Comparison of ENCODE assay signal across 11 cellular contexts in genomic region chr20:35600176-35600995, GRCh38. TPM values are rescaled to one million over a fixed set of nuclear protein-coding genes. Genes with fewer than 3 reads are reported as not detected.
A peak's percentile ranks its signal among the peaks of the same experiment; 100 is the strongest.
DNase-seq lines count a peak whose midpoint lies in the region; ATAC-seq, FAIRE-seq and TF ChIP-seq lines count a peak whose summit lies in the region.
"Had no signal": no experiment of that assay in that cellular context is flagged by ENCODE, and none has a peak within 500 bp of the region (broad histone marks: within the 10 kb centered on the region; RNA-seq: fewer than 3 reads in every experiment).

No MANE protein-coding gene starts in this region.

- H3K27me3 Mint-ChIP-seq in GM23338 (ENCODE audit: insufficient read depth, low read depth, poor library complexity): peaks cover 50% of the 10 kb centered on the region

- H3K9me3 ChIP-seq in GM12878 (replicated peaks; ENCODE audit: control insufficient read depth, insufficient read depth, low read length) (no peaks in the 10 kb centered on the region), left lung (no peaks in the 10 kb centered on the region)
- H3K9me3 ChIP-seq: thyroid gland had no signal

- no peaks in the 10 kb centered on the region for H3K79me2 ChIP-seq in GM23338 (replicated peaks; ENCODE audit: insufficient read depth)
- H3K79me2 ChIP-seq in GM12878 (ENCODE audit: control insufficient read depth, insufficient read depth, low read length): no peaks in the 10 kb centered on the region

- BruUV-seq in GM12878 (replicated peaks; lab: Mats Ljungman, UMichigan): no TSS peak

- RAD21 ChIA-PET in GM12878 (lab: Charles Lee; ENCODE audit: unreplicated experiment): interaction anchor here (0.6 to 1.5 kb wide), 7 partner anchors 11 to 353 kb away, joined by 3 to 11 read pairs (median 4); partner anchors contain the start of gene SPAG4

- TF ChIP-seq RAD21 in GM12878 (IDR thresholded peaks at IDR 0.05; ENCODE audit: insufficient read depth, low read depth, low read length): no peak

- POLR2A ChIA-PET in GM12878 (lab: Charles Lee): interaction anchor here (0.6 kb wide), 1 partner anchor 1196 kb away, joined by 3 read pairs; no protein-coding TSS in a partner anchor

- H3K9me2 ChIP-seq in GM23338 (ENCODE audit: insufficient read depth): no peaks in the 10 kb centered on the region

- no peak overlapping the region for H3K9ac ChIP-seq in GM12878 (ENCODE audit: control insufficient read depth, insufficient read depth, low read length)

- H3K36me3 ChIP-seq in GM23338 (ENCODE audit: insufficient read depth) (no peaks in the 10 kb centered on the region), GM12878 (ENCODE audit: control insufficient read depth in 2 of 2, insufficient read depth in 2 of 2, low read length in 1 of 2) (no peaks in the 10 kb centered on the region), left lung (no peaks in the 10 kb centered on the region)
- H3K36me3 ChIP-seq: thyroid gland had no signal

- SMC1A ChIA-PET in GM12878 (lab: Charles Lee; ENCODE audit: uncharacterized antibody, unreplicated experiment): interaction anchor here (1.1 kb wide), 1 partner anchor 172 kb away, joined by 3 read pairs; no protein-coding TSS in a partner anchor

- peaks cover 4% of the 10 kb centered on the region for H3K4me1 ChIP-seq in GM23338 (ENCODE audit: insufficient read depth)
- peaks cover 7% of the 10 kb centered on the region for H3K4me1 ChIP-seq in GM12878 (ENCODE audit: control insufficient read depth, insufficient read depth, low read length)
- H3K4me1 ChIP-seq in left lung: peaks cover 10 to 20% of the 10 kb centered on the region in 2 donors

- peak overlapping the region; percentile 97 for H3K4me2 ChIP-seq in GM23338
- H3K4me2 ChIP-seq in GM12878 (ENCODE audit: control insufficient read depth, insufficient read depth): peak overlapping the region; percentile 87

- H3K36me3 Mint-ChIP-seq in GM23338 (ENCODE audit: low read depth): no peaks in the 10 kb centered on the region; the same call in 1 of the 3 replicates
- no peaks in the 10 kb centered on the region for H3K36me3 Mint-ChIP-seq in stimulated activated effector memory CD8-positive, alpha-beta T cell treated with anti-CD3 and anti-CD28 coated beads, Interleukin-12 subunit alpha, Interleukin-12 subunit beta, amount 100 ng/mL, for 72 hours

- no peak overlapping the region for H3K27ac Mint-ChIP-seq in GM23338
- no peak overlapping the region for H3K27ac Mint-ChIP-seq in stimulated activated effector memory CD8-positive, alpha-beta T cell treated with anti-CD3 and anti-CD28 coated beads, Interleukin-12 subunit alpha, Interleukin-12 subunit beta, amount 100 ng/mL, for 72 hours

- H2AFZ ChIP-seq in GM23338: peak overlapping the region; percentile 98
- H2AFZ ChIP-seq in GM12878 (ENCODE audit: control insufficient read depth, low read depth, low read length): no peak overlapping the region

- TF ChIP-seq CTCF in GM23338 (conservative IDR thresholded peaks at IDR 0.05; ENCODE audit: low read depth in 2 of 2) (no peak), GM12878 (IDR thresholded peaks at IDR 0.05 in 2 of 3, conservative IDR thresholded peaks at IDR 0.05 in 1 of 3; ENCODE audit: control insufficient read depth in 2 of 3, extremely low read depth in 1 of 3, insufficient read depth in 1 of 3, low read depth in 3 of 3, low read length in 3 of 3) (no peak), left lung (IDR thresholded peaks at IDR 0.05) (no peak)

- H4K20me1 ChIP-seq in GM23338 (replicated peaks; ENCODE audit: insufficient read depth): no peaks in the 10 kb centered on the region
- no peaks in the 10 kb centered on the region for H4K20me1 ChIP-seq in GM12878 (ENCODE audit: control insufficient read depth, insufficient read depth)

- H3K27ac ChIP-seq in GM23338 (ENCODE audit: low read depth) (no peak overlapping the region), GM12878 (ENCODE audit: control insufficient read depth, insufficient read depth) (no peak overlapping the region), left lung (no peak overlapping the region)
- H3K27ac ChIP-seq: thyroid gland had no signal

- DNase-seq in GM23338 (ENCODE audit: low spot score): peak; percentile 65
- no peak for DNase-seq in GM12878 (ENCODE audit: low read depth, low spot score)
- DNase-seq in left lung: no peak
- DNase-seq in stimulated activated effector memory CD8-positive, alpha-beta T cell treated with anti-CD3 and anti-CD28 coated beads, Interleukin-12 subunit alpha, Interleukin-12 subunit beta, amount 100 ng/mL, for 72 hours (ENCODE audit: low spot score in 2 of 2): no peak
- DNase-seq in G401 (ENCODE audit: low spot score): no peak
- DNase-seq in frontal cortex (ENCODE audit: low spot score in 2 of 2): no peak
- DNase-seq in NCI-H2171 treated with DMSO at 0.1 percent for 48 hours (lab: John Stamatoyannopoulos, UW): no peak
- DNase-seq in SHP77 (lab: John Stamatoyannopoulos, UW): no peak
- DNase-seq: NCI-H1105, T1000 had no signal

- TF ChIP-seq POLR2A in GM12878 (IDR thresholded peaks at IDR 0.05; ENCODE audit: low read depth, low read length): no peak

- no peak for TF ChIP-seq EP300 in GM12878 (IDR thresholded peaks at IDR 0.05; ENCODE audit: borderline replicate concordance in 1 of 2, control insufficient read depth in 1 of 2, low read depth in 2 of 2, low read length in 2 of 2)

- ATAC-seq in GM23338 (peak; percentile 10), GM12878 (no peak), left lung (no peak)
- ATAC-seq in stimulated activated effector memory CD8-positive, alpha-beta T cell treated with anti-CD3 and anti-CD28 coated beads, Interleukin-12 subunit alpha, Interleukin-12 subunit beta, amount 100 ng/mL, for 72 hours: no peak

- in situ Hi-C loops in GM12878 (cut with MboI) (no loop called here), G401 (cut with HindIII; ENCODE audit: low sequenced_read_pairs) (no loop called here)

- H3K4me3 Mint-ChIP-seq in GM23338: peak overlapping the region; percentile 80
- peak overlapping the region; percentile 74 for H3K4me3 Mint-ChIP-seq in stimulated activated effector memory CD8-positive, alpha-beta T cell treated with anti-CD3 and anti-CD28 coated beads, Interleukin-12 subunit alpha, Interleukin-12 subunit beta, amount 100 ng/mL, for 72 hours

- intact Hi-C loops in GM12878 (cut with micrococcal nuclease; ENCODE audit: unreplicated experiment): loop anchor here (5.0 kb wide), 1 partner anchor 97 kb away; the partner anchor contains the start of genes NFS1 and ROMO1
- intact Hi-C loops in left lung (cut with DNase I): no loop called here

- H3K9me3 Mint-ChIP-seq in GM23338: no peaks in the 10 kb centered on the region; the same call in 2 of the 3 replicates
- no peaks in the 10 kb centered on the region for H3K9me3 Mint-ChIP-seq in stimulated activated effector memory CD8-positive, alpha-beta T cell treated with anti-CD3 and anti-CD28 coated beads, Interleukin-12 subunit alpha, Interleukin-12 subunit beta, amount 100 ng/mL, for 72 hours

- WGBS in GM12878 (ENCODE audit: insufficient coverage, insufficient replicate concordance, low lambda C conversion rate, missing lambda C conversion rate): 40% methylated on average over 34 of the region's 34 CpGs

- no peak for FAIRE-seq in GM12878 (lab: Jason Lieb, UNC)
- FAIRE-seq in frontal cortex (lab: Jason Lieb, UNC): no peak

- H3F3A ChIP-seq in GM23338 (replicated peaks; ENCODE audit: low read depth): no peaks in the 10 kb centered on the region

- CTCF ChIA-PET in GM12878 (lab: Yijun Ruan, JAX): interaction anchor here (0.7 to 1.5 kb wide), 8 partner anchors 16 to 354 kb away, joined by 3 to 12 read pairs (median 3); partner anchors contain the start of genes SCAND1 and SPAG4

- H3K4me1 Mint-ChIP-seq in GM23338: peaks cover 18% of the 10 kb centered on the region
- H3K4me1 Mint-ChIP-seq in stimulated activated effector memory CD8-positive, alpha-beta T cell treated with anti-CD3 and anti-CD28 coated beads, Interleukin-12 subunit alpha, Interleukin-12 subunit beta, amount 100 ng/mL, for 72 hours: peaks cover 12% of the 10 kb centered on the region

- H3K27me3 ChIP-seq in GM23338 (ENCODE audit: insufficient read depth) (peaks cover 48% of the 10 kb centered on the region), GM12878 (replicated peaks in 1 of 2; ENCODE audit: control insufficient read depth in 2 of 2, insufficient read depth in 2 of 2, low read length in 1 of 2) (peaks cover 9 to 11% of the 10 kb centered on the region in 2 experiments; a peak in 3 of 4 replicates), left lung (peaks cover 10 to 33% of the 10 kb centered on the region in 2 donors)
- H3K27me3 ChIP-seq: thyroid gland had no signal

- H3K4me3 ChIP-seq in GM23338: peak overlapping the region; percentile 80
- peak overlapping the region; percentile 57; the same call in 1 of the 2 replicates for H3K4me3 ChIP-seq in GM12878
- H3K4me3 ChIP-seq in left lung: peak overlapping the region; percentile 13 to 37

RNA-seq across cellular contexts. Expression of gene SPAG4, which starts 15.2 kb away (rescaled TPM):
- 0.39 and 2.7 TPM in 2 replicates for total RNA-seq in GM23338 (2014; rRNA removed; shearing (Covaris generic))
- polyA plus RNA-seq in GM23338 (2016; fragmentation: Nextera tagmentation; extraction: Ambion mirVana): 2.9 and 3.8 TPM in 2 replicates
- 7.6 and 10.3 TPM in 2 replicates for total RNA-seq in GM12878 (2013; cell fraction: nucleolus; rRNA removed)
- 3.1 and 3.5 TPM in 2 replicates for total RNA-seq in GM12878 (2014; rRNA removed)
- total RNA-seq in GM12878 (2014; rRNA removed; fragmentation: Illumina TruSeq; extraction: Trizol): 2.0 and 2.1 TPM in 2 replicates
- total RNA-seq in GM12878 (2021): 4.1 and 5.5 TPM in 2 replicates
- polyA plus RNA-seq in GM12878 (2011; ENCODE audit: low read depth): 5.1 TPM
- 7.4 and 12.5 TPM in 2 replicates for polyA plus RNA-seq in GM12878 (2011; rRNA removed)
- 22.9 and 24.4 TPM in 2 replicates for polyA plus RNA-seq in GM12878 (2011; cell fraction: cytosol; rRNA removed)
- 36.0 and 72.8 TPM in 2 replicates for polyA plus RNA-seq in GM12878 (2011; cell fraction: nucleus; rRNA removed)
- 18.6 and 21.8 TPM in 2 replicates for polyA plus RNA-seq in GM12878 (2012)
- 0.27 and 0.90 TPM in 2 replicates for polyA plus RNA-seq in GM12878 (2014; fragmentation: Illumina TruSeq; extraction: Trizol)
- 1 to 10 TPM; 1.6 to 2.4 TPM for polyA plus RNA-seq in GM12878 (2014; fragmentation: Nextera tagmentation; extraction: Ambion mirVana)
- polyA plus RNA-seq in GM12878 (2014; rRNA removed): 2.4 and 3.7 TPM in 2 replicates
- 1 to 10 TPM; 1.6 to 3.5 TPM for polyA plus RNA-seq in GM12878 (2016; fragmentation: Nextera tagmentation; extraction: Ambion mirVana)
- polyA minus RNA-seq in GM12878 (2011; rRNA and poly(A)+ RNA removed): 5.4 and 11.1 TPM in 2 replicates
- polyA minus RNA-seq in GM12878 (2011; cell fraction: cytosol; rRNA and poly(A)+ RNA removed): 4.5 and 7.2 TPM in 2 replicates
- 5.3 and 6.0 TPM in 2 replicates for polyA minus RNA-seq in GM12878 (2011; cell fraction: nucleus; rRNA and poly(A)+ RNA removed)
- total RNA-seq in left lung: 1 to 10 TPM; 3.1 to 3.5 TPM
- 8.0 and 12.7 TPM in 2 replicates for total RNA-seq in G401 (2014; rRNA removed; shearing (Covaris generic))
- 0.82 TPM for total RNA-seq in frontal cortex

RNA-seq across cellular contexts. Expression of gene ERGIC3, which starts 58.5 kb away (rescaled TPM):
- 121 and 147 TPM in 2 replicates for total RNA-seq in GM23338 (2014; rRNA removed; shearing (Covaris generic))
- polyA plus RNA-seq in GM23338 (2016; fragmentation: Nextera tagmentation; extraction: Ambion mirVana): 139 and 155 TPM in 2 replicates
- 81.3 and 83.1 TPM in 2 replicates for total RNA-seq in GM12878 (2013; cell fraction: nucleolus; rRNA removed)
- 119 and 121 TPM in 2 replicates for total RNA-seq in GM12878 (2014; rRNA removed)
- total RNA-seq in GM12878 (2014; rRNA removed; fragmentation: Illumina TruSeq; extraction: Trizol): 114 and 116 TPM in 2 replicates
- total RNA-seq in GM12878 (2021): 142 and 149 TPM in 2 replicates
- 250 TPM for polyA plus RNA-seq in GM12878 (2011; ENCODE audit: low read depth)
- polyA plus RNA-seq in GM12878 (2011; rRNA removed): 132 and 210 TPM in 2 replicates
- 267 and 311 TPM in 2 replicates for polyA plus RNA-seq in GM12878 (2011; cell fraction: cytosol; rRNA removed)
- polyA plus RNA-seq in GM12878 (2011; cell fraction: nucleus; rRNA removed): 261 and 310 TPM in 2 replicates
- 202 and 229 TPM in 2 replicates for polyA plus RNA-seq in GM12878 (2012)
- 143 and 148 TPM in 2 replicates for polyA plus RNA-seq in GM12878 (2014; fragmentation: Illumina TruSeq; extraction: Trizol)
- 100 to 1,000 TPM; 159 to 205 TPM for polyA plus RNA-seq in GM12878 (2014; fragmentation: Nextera tagmentation; extraction: Ambion mirVana)
- 129 and 130 TPM in 2 replicates for polyA plus RNA-seq in GM12878 (2014; rRNA removed)
- polyA plus RNA-seq in GM12878 (2016; fragmentation: Nextera tagmentation; extraction: Ambion mirVana): 100 to 1,000 TPM in 1 of 2 experiments, 10 to 100 TPM in 1; 90.4 to 101 TPM
- polyA minus RNA-seq in GM12878 (2011; rRNA and poly(A)+ RNA removed): 253 and 261 TPM in 2 replicates
- polyA minus RNA-seq in GM12878 (2011; cell fraction: cytosol; rRNA and poly(A)+ RNA removed): 54.1 and 60.4 TPM in 2 replicates
- 30.6 and 48.4 TPM in 2 replicates for polyA minus RNA-seq in GM12878 (2011; cell fraction: nucleus; rRNA and poly(A)+ RNA removed)
- 100 to 1,000 TPM; 197 to 225 TPM for total RNA-seq in left lung
- 344 and 371 TPM in 2 replicates for total RNA-seq in G401 (2014; rRNA removed; shearing (Covaris generic))
- total RNA-seq in frontal cortex: 233 TPM

Comparison
In these comparisons a context has a peak if more than half of its experiments do, and no peak if none do; other contexts are left out.
1. H3K4me3 ChIP-seq: peak in every context shown above with its lines; median percentile 80 in GM23338; 57 in GM12878; 25 in left lung.